In genomic region chr2:160522951-160523700, GRCh38 we compare ENCODE assay signal across 16 cellular contexts. TPM values are rescaled to one million over a fixed set of nuclear protein-coding genes. Genes with fewer than 3 reads are reported as not detected.
DNase-seq lines count a peak whose midpoint lies in the region; ATAC-seq, FAIRE-seq and TF ChIP-seq lines count a peak whose summit lies in the region.
"Had no signal": no experiment of that assay in that cellular context is flagged by ENCODE, and none has a peak within 500 bp of the region (broad histone marks: within the 10 kb centered on the region; RNA-seq: fewer than 3 reads in every experiment).

No MANE protein-coding gene starts in this region.

- H3K27me3 ChIP-seq in bronchial epithelial cell (ENCODE audit: control insufficient read depth, insufficient read depth, low read length) = no peaks in the 10 kb centered on the region

- no peak for FAIRE-seq in bronchial epithelial cell (lab: Jason Lieb, UNC)

- no peak for ATAC-seq in HG03280 (IDR thresholded peaks at IDR 0.05; ENCODE audit: unreplicated experiment)

- H3K4me1 Mint-ChIP-seq in immature natural killer cell = no peaks in the 10 kb centered on the region
- H3K4me1 Mint-ChIP-seq: nephron progenitor cell had no signal

- no peak overlapping the region for H3K4me3 Mint-ChIP-seq in immature natural killer cell
- H3K4me3 Mint-ChIP-seq: activated naive CD4-positive, alpha-beta T cell treated with anti-CD3 and anti-CD28 coated beads, Interleukin-2, amount 50 U/mL, for 24 hours; H9; nephron progenitor cell had no signal

- H3K27me3 Mint-ChIP-seq in immature natural killer cell (ENCODE audit: low read depth in 3 of 3) = peaks cover 2 to 6% (median 4%) of the 10 kb centered on the region in 3 donors
- H3K27me3 Mint-ChIP-seq: activated naive CD4-positive, alpha-beta T cell treated with anti-CD3 and anti-CD28 coated beads, Interleukin-2, amount 50 U/mL, for 24 hours had no signal

- 79 to 82% methylated on average over 4 of the region's 4 CpGs for WGBS in lower leg skin, 2 donors

- no peaks in the 10 kb centered on the region for H3K36me3 ChIP-seq in bronchial epithelial cell (ENCODE audit: control insufficient read depth, insufficient read depth, low read length)

- no peak overlapping the region for H3K4me3 ChIP-seq in bronchial epithelial cell (ENCODE audit: low read depth, low read length)
- no peak overlapping the region for H3K4me3 ChIP-seq in lower leg skin (ENCODE audit: low read depth, poor library complexity, severe bottlenecking)
- H3K4me3 ChIP-seq: lung, skin epidermis had no signal

- no peak overlapping the region for H3K27ac Mint-ChIP-seq in immature natural killer cell
- H3K27ac Mint-ChIP-seq: activated naive CD4-positive, alpha-beta T cell treated with anti-CD3 and anti-CD28 coated beads, Interleukin-2, amount 50 U/mL, for 24 hours; H9; nephron progenitor cell had no signal

- peaks cover 0 to 1% (median 0%) of the 10 kb centered on the region in 6 donors for H3K9me3 Mint-ChIP-seq in immature natural killer cell
- H3K9me3 Mint-ChIP-seq: activated naive CD4-positive, alpha-beta T cell treated with anti-CD3 and anti-CD28 coated beads, Interleukin-2, amount 50 U/mL, for 24 hours; H9 had no signal

- intact Hi-C loops in lower leg skin (cut with DNase I; ENCODE audit: low total_unique reads) = no loop called here

- no peak for TF ChIP-seq POLR2A in lower leg skin (IDR thresholded peaks at IDR 0.05)

- H3K36me3 Mint-ChIP-seq in immature natural killer cell = no peaks in the 10 kb centered on the region
- H3K36me3 Mint-ChIP-seq: activated naive CD4-positive, alpha-beta T cell treated with anti-CD3 and anti-CD28 coated beads, Interleukin-2, amount 50 U/mL, for 24 hours had no signal

- peak; percentile 28 for DNase-seq in AG20443 (ENCODE audit: low spot score)
- DNase-seq in M059J (ENCODE audit: low read depth) = peak; percentile 27
- peak; percentile 5 for DNase-seq in bronchial epithelial cell (ENCODE audit: low read depth)
- DNase-seq in non-pigmented ciliary epithelial cell (ENCODE audit: low read depth) = peak; percentile 43
- DNase-seq in immature natural killer cell = no peak
- no peak for DNase-seq in lower leg skin (ENCODE audit: low spot score in 2 of 2)
- no peak for DNase-seq in stimulated activated CD4-positive, alpha-beta T cell treated with anti-CD3 and anti-CD28 coated beads, Interleukin-2, amount 100 ng/mL, for 24 hours
- DNase-seq: DMS79 treated with DMSO at 0.1 percent for 48 hours, H9, Karpas-422, nephron progenitor cell, RPMI8226 had no signal

- TF ChIP-seq CTCF in bronchial epithelial cell (IDR thresholded peaks at IDR 0.05; ENCODE audit: insufficient read depth, low read length, severe bottlenecking) = no peak
- TF ChIP-seq CTCF in lower leg skin (IDR thresholded peaks at IDR 0.05) = no peak

RNA-seq across cellular contexts. Expression of gene RBMS1, which starts 29.5 kb away (rescaled TPM):
- total RNA-seq in M059J (2014; rRNA removed; shearing (Covaris generic)) = 44.3 and 52.9 TPM in 2 replicates
- 30.0 and 34.1 TPM in 2 replicates for total RNA-seq in bronchial epithelial cell
- polyA plus RNA-seq in immature natural killer cell = 100 to 1,000 TPM in 1 of 3 donors, 10 to 100 TPM in 2; 80.0 to 172 (median 81.9) TPM
- total RNA-seq in lower leg skin = 10 to 100 TPM; 50.2 to 62.3 (median 59.1) TPM

Comparison
In these comparisons a context has a peak if more than half of its experiments do, and no peak if none do; other contexts are left out.
1. DNase-seq: peak in AG20443 (single experiment), M059J (single experiment), bronchial epithelial cell (single experiment) and non-pigmented ciliary epithelial cell (single experiment); none in immature natural killer cell (0 of 3), lower leg skin (0 of 2) and stimulated activated CD4-positive, alpha-beta T cell treated with anti-CD3 and anti-CD28 coated beads, Interleukin-2, amount 100 ng/mL, for 24 hours (0 of 2).